6 cellular contexts compared by ENCODE assay signal in genomic region chr4:76722146-76722545, GRCh38.
DNase-seq lines count a peak whose midpoint lies in the region; ATAC-seq, FAIRE-seq and TF ChIP-seq lines count a peak whose summit lies in the region.
"Not testable (repeated sequence)": the region's sequence is repeated elsewhere in the genome, so short reads cannot be mapped to it uniquely, and the experiment has no call there.

No MANE protein-coding gene starts in this region.

- DNase-seq in Calu3; GM18507 (ENCODE audit: extremely low spot score, insufficient read length, low read depth); IMR-90; astrocyte (ENCODE audit: low read depth); breast epithelium (ENCODE audit: low spot score in 2 of 2); tibial nerve (ENCODE audit: low spot score in 2 of 2): not testable (repeated sequence)

- peak overlapping the region; percentile 81; the same call in 1 of the 2 replicates for H2AK5ac ChIP-seq in IMR-90 (ENCODE audit: low read depth, low read length)

- not testable (repeated sequence) for TF ChIP-seq RAD21 in IMR-90 (IDR thresholded peaks at IDR 0.05; ENCODE audit: low read length)

- H3K27me3 ChIP-seq in IMR-90 (ENCODE audit: control insufficient read depth, insufficient read depth, low read length); astrocyte (ENCODE audit: insufficient read depth, low read length); breast epithelium; tibial nerve: not testable (repeated sequence)

- peak; percentile 21 for FAIRE-seq in GM18507 (lab: Jason Lieb, UNC)
- FAIRE-seq in astrocyte (lab: Jason Lieb, UNC) = not testable (repeated sequence)

- not testable (repeated sequence) for H2AK9ac ChIP-seq in IMR-90 (replicated peaks; ENCODE audit: low read depth, low read length, poor library complexity)

- peak overlapping the region; percentile 19; the same call in 1 of the 2 replicates for H3K4ac ChIP-seq in IMR-90 (ENCODE audit: low read depth, low read length)

- H4K8ac ChIP-seq in IMR-90 (ENCODE audit: low read depth in 2 of 2, low read length in 2 of 2) = peak overlapping the region in 1 of 2 experiments; percentile 66; a peak in 1 of 4 replicates

- H3K36me3 Mint-ChIP-seq in Calu3 (ENCODE audit: insufficient read depth, unreplicated experiment) = peaks cover 55% of the 10 kb centered on the region
- H3K36me3 Mint-ChIP-seq in astrocyte (ENCODE audit: low read depth, unreplicated experiment) = not testable (repeated sequence)

- not testable (repeated sequence) for H3K79me2 ChIP-seq in astrocyte (ENCODE audit: insufficient read depth, low read length)

- not testable (repeated sequence) for H3K56ac ChIP-seq in IMR-90 (ENCODE audit: extremely low read depth, insufficient read depth, low read length)

- no CpG with 5 or more reads among the region's 2 CpGs for WGBS in IMR-90 (ENCODE audit: extremely low coverage in 2 of 2, insufficient read length in 1 of 2), 2 experiments
- 93 to 95% methylated on average over 2 of the region's 2 CpGs for WGBS in tibial nerve, 2 donors

- peak overlapping the region; percentile 62; the same call in 1 of the 2 replicates for H3K23ac ChIP-seq in IMR-90 (ENCODE audit: low read depth, low read length)

- H3K4me3 ChIP-seq in IMR-90 (ENCODE audit: insufficient read depth, low read depth, low read length); astrocyte (ENCODE audit: insufficient read depth, low read depth, low read length); breast epithelium; tibial nerve: not testable (repeated sequence)

- H2BK5ac ChIP-seq in IMR-90 (ENCODE audit: low read depth, low read length, poor library complexity, severe bottlenecking) = peak overlapping the region; percentile 57

- H3K9ac ChIP-seq in IMR-90 (ENCODE audit: low read depth, low read length); astrocyte (ENCODE audit: low read length): not testable (repeated sequence)

- H3K27me3 Mint-ChIP-seq in Calu3 (ENCODE audit: unreplicated experiment); astrocyte (ENCODE audit: low read depth, unreplicated experiment): not testable (repeated sequence)

- peaks cover 23 to 62% of the 10 kb centered on the region in 2 experiments for H3K79me1 ChIP-seq in IMR-90 (ENCODE audit: low read depth in 1 of 2, low read length in 2 of 2)

- peaks cover 76% of the 10 kb centered on the region for H3K4me1 Mint-ChIP-seq in Calu3 (ENCODE audit: low read depth, unreplicated experiment)
- peaks cover 53% of the 10 kb centered on the region for H3K4me1 Mint-ChIP-seq in astrocyte (ENCODE audit: low read depth, unreplicated experiment)

- not testable (repeated sequence) for H3K9me3 ChIP-seq in IMR-90 (ENCODE audit: control insufficient read depth, insufficient read depth, low read length); astrocyte (ENCODE audit: insufficient read depth, low read depth, low read length); breast epithelium; tibial nerve

- TF ChIP-seq EP300 in tibial nerve (IDR thresholded peaks at IDR 0.05) = not testable (repeated sequence)

- POLR2A ChIA-PET in IMR-90 (lab: Charles Lee; ENCODE audit: unreplicated experiment) = not testable (repeated sequence)

- H3K9me3 Mint-ChIP-seq in Calu3 (ENCODE audit: low read depth, unreplicated experiment); astrocyte (ENCODE audit: unreplicated experiment): not testable (repeated sequence)

- intact Hi-C loops in Calu3 (cut with micrococcal nuclease; ENCODE audit: unreplicated experiment) = loop anchor here (5.0 kb wide), 1 partner anchor 210 kb away; no protein-coding TSS in a partner anchor
- intact Hi-C loops in IMR-90 (cut with micrococcal nuclease); breast epithelium (cut with DNase I; ENCODE audit: low total_unique reads): not testable (repeated sequence)

- H3K4me1 ChIP-seq in IMR-90 (ENCODE audit: control insufficient read depth, insufficient read depth, low read length) (peaks cover 19% of the 10 kb centered on the region), astrocyte (ENCODE audit: insufficient read depth, low read length) (peaks cover 26% of the 10 kb centered on the region), breast epithelium (peaks cover 0 to 19% of the 10 kb centered on the region in 2 donors), tibial nerve (peaks cover 0 to 34% (median 11%) of the 10 kb centered on the region in 4 donors)

- in situ Hi-C loops in IMR-90 (cut with MboI; ENCODE audit: low sequenced_read_pairs) = not testable (repeated sequence)

- H2BK15ac ChIP-seq in IMR-90 (ENCODE audit: low read depth, low read length) = not testable (repeated sequence)

- CTCF ChIA-PET in Calu3 (lab: Charles Lee) = interaction anchor here (0.7 to 1.0 kb wide), 2 partner anchors 37 to 175 kb away, joined by 3 read pairs; no protein-coding TSS in a partner anchor
- CTCF ChIA-PET in IMR-90 (lab: Yijun Ruan, JAX) = interaction anchor here (1.3 kb wide), 1 partner anchor 20 kb away, joined by 4 read pairs; no protein-coding TSS in a partner anchor

- not testable (repeated sequence) for H3K18ac ChIP-seq in IMR-90 (ENCODE audit: low read depth, low read length)

- H4K91ac ChIP-seq in IMR-90 (ENCODE audit: insufficient read depth, low read depth, low read length) = 0 out of 2 replicates have a peak overlapping the region, but pooled peaks have one; percentile 5

- H3K4me3 Mint-ChIP-seq in Calu3 (ENCODE audit: low read depth, unreplicated experiment) = peak overlapping the region; percentile 30
- not testable (repeated sequence) for H3K4me3 Mint-ChIP-seq in astrocyte (ENCODE audit: unreplicated experiment)

- not testable (repeated sequence) for H3K4me2 ChIP-seq in IMR-90 (ENCODE audit: low read depth, low read length); astrocyte (ENCODE audit: low read length)

- H2BK20ac ChIP-seq in IMR-90 (ENCODE audit: low read depth, low read length) = 0 out of 2 replicates have a peak overlapping the region, but pooled peaks have one; percentile 45

- TF ChIP-seq CTCF in Calu3 (IDR thresholded peaks at IDR 0.05; ENCODE audit: unreplicated experiment); IMR-90 (conservative IDR thresholded peaks at IDR 0.05; ENCODE audit: low read depth, low read length); astrocyte (IDR thresholded peaks at IDR 0.05; ENCODE audit: insufficient read depth, low read depth, low read length); breast epithelium (IDR thresholded peaks at IDR 0.05); tibial nerve (IDR thresholded peaks at IDR 0.05): not testable (repeated sequence)

- not testable (repeated sequence) for H3K9me1 ChIP-seq in IMR-90 (ENCODE audit: insufficient read depth, low read length)

- H3K27ac Mint-ChIP-seq in Calu3 (ENCODE audit: unreplicated experiment) (peak overlapping the region; percentile 81), astrocyte (ENCODE audit: unreplicated experiment) (peak overlapping the region; percentile 1)

- not testable (repeated sequence) for H4K5ac ChIP-seq in IMR-90 (ENCODE audit: low read depth, low read length)

- TF ChIP-seq POLR2A in IMR-90 (IDR thresholded peaks at IDR 0.05; ENCODE audit: low read depth, low read length); breast epithelium (IDR thresholded peaks at IDR 0.05); tibial nerve (IDR thresholded peaks at IDR 0.05): not testable (repeated sequence)

- H4K20me1 ChIP-seq in IMR-90 (ENCODE audit: insufficient read depth, low read length); astrocyte (ENCODE audit: insufficient read depth, low read length): not testable (repeated sequence)

- H3K27ac ChIP-seq in IMR-90 (ENCODE audit: insufficient read depth, low read length); astrocyte (ENCODE audit: low read depth, low read length): not testable (repeated sequence)
- H3K27ac ChIP-seq in breast epithelium (peak overlapping the region; percentile 3 to 81), tibial nerve (peak overlapping the region; percentile 12 to 89 (median 68))

- H3K36me3 ChIP-seq in IMR-90 (ENCODE audit: control insufficient read depth, insufficient read depth, low read length); astrocyte (ENCODE audit: insufficient read depth, low read length); breast epithelium; tibial nerve: not testable (repeated sequence)

- not testable (repeated sequence) for H2AFZ ChIP-seq in IMR-90 (replicated peaks; ENCODE audit: low read length, poor library complexity); astrocyte (ENCODE audit: low read depth, low read length)

- ATAC-seq in IMR-90 (ENCODE audit: low read depth) = not testable (repeated sequence)

- H3K14ac ChIP-seq in IMR-90 (replicated peaks; ENCODE audit: low read depth, low read length) = 0 out of 2 replicates have a peak overlapping the region, but pooled peaks have one; percentile 48

- BruUV-seq in Calu3 (replicated peaks; lab: Mats Ljungman, UMichigan); IMR-90 (replicated peaks; lab: Mats Ljungman, UMichigan): not testable (repeated sequence)

- dilution Hi-C loops in IMR-90 (cut with HindIII; ENCODE audit: low sequenced_read_pairs, unreplicated experiment) = not testable (repeated sequence)

- H2BK120ac ChIP-seq in IMR-90 (ENCODE audit: low read depth, low read length) = not testable (repeated sequence)
